In the genomic region with DNA sequence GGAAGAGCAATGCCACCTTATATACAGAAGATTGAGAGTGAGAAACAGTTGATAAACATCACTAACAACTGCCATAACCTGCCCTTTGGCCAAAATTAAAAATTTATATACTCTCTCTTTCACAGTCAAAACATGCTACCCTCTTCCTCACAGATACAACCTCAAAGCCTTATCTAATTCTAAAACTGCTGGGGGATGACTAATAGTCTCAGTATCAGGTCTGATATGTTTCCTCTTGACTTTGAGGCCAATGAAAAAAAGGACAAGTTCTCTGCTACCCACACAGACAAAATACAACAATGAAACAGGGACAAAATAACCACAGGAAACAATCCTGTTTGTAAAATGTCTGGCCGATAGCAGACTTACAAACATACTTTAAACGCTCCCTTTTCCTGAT, we compare ENCODE assay signal across 12 cellular contexts.
"Had no signal": no experiment of that assay in that cellular context is flagged by ENCODE, and none has a peak within 500 bp of the region (broad histone marks: within the 10 kb centered on the region; RNA-seq: fewer than 3 reads in every experiment).

No MANE protein-coding gene starts in this region.

- DNase-seq: activated CD4-positive, alpha-beta T cell treated with anti-CD3 and anti-CD28 coated beads, Interleukin-2, amount 10 ng/mL, durations not matched to agents 24 days and 14 days; activated CD8-positive, alpha-beta memory T cell treated with anti-CD3 and anti-CD28 coated beads for 24 hours; activated naive CD4-positive, alpha-beta T cell treated with anti-CD3 and anti-CD28 coated beads, Interleukin-2, amount 50 U/mL, for 16 hours; adrenal gland; glutamatergic neuron; left colon; stimulated activated CD4-positive, alpha-beta T cell treated with anti-CD3 and anti-CD28 coated beads, Interleukin-4, amount 100 ng/mL, for 1 hour; stimulated activated CD8-positive, alpha-beta memory T cell treated with anti-CD3 and anti-CD28 coated beads, Interleukin-4, amount 100 ng/mL, for 48 hours; stomach; T-helper 9 cell had no signal

- H3K4me3 ChIP-seq: adrenal gland, stomach, thoracic aorta had no signal

- H3K36me3 ChIP-seq: adrenal gland, stomach, thoracic aorta had no signal

- H3K27ac ChIP-seq: adrenal gland, stomach, thoracic aorta had no signal

- ATAC-seq: left colon; natural killer cell treated with Interleukin-12 subunit alpha and Interleukin-12 subunit beta and Interleukin-15 and Interleukin-18, amount 100 ng/mL, for 72 hours had no signal

- H3K27me3 ChIP-seq: adrenal gland, stomach had no signal
